In the genomic region with DNA sequence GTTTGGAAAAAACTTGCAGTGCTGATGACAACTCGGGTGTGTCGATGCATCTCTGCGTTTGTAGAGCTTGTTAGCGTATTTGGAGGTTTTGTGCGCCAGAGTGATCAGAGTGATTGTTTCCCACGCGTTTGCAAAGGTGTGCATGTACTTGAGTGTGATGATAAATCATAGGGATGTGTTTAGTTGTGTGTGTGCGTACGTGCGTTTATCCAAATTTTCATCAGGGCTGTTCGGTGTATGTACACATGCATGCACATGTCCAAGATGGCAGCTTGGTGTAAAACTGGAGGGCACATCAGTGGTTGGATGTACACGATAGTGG, we compare ENCODE assay signal across 9 cellular contexts. TPM values are rescaled to one million over a fixed set of nuclear protein-coding genes. Genes with fewer than 3 reads are reported as not detected.
DNase-seq lines count a peak whose midpoint lies in the region; ATAC-seq, FAIRE-seq and TF ChIP-seq lines count a peak whose summit lies in the region.
"Had no signal": no experiment of that assay in that cellular context is flagged by ENCODE, and none has a peak within 500 bp of the region (broad histone marks: within the 10 kb centered on the region; RNA-seq: fewer than 3 reads in every experiment).

No MANE protein-coding gene starts in this region.

- ATAC-seq in SK-N-SH treated with all-trans-retinoic acid at 6 μM for 48 hours (no peak; the same call in 2 of the 3 replicates), GM12878 (no peak), right lobe of liver (no peak), GM18868 (IDR thresholded peaks at IDR 0.05; ENCODE audit: unreplicated experiment) (no peak), GM18502 (IDR thresholded peaks at IDR 0.05; ENCODE audit: poor library complexity, unreplicated experiment) (no peak)

- RAD21 ChIA-PET in GM12878 (lab: Charles Lee; ENCODE audit: unreplicated experiment), result no interaction called here

- TF ChIP-seq EP300 in SK-N-SH (IDR thresholded peaks at IDR 0.05; ENCODE audit: borderline replicate concordance in 1 of 2, low read depth in 1 of 2, low read length in 1 of 2), result no peak
- TF ChIP-seq EP300 in GM12878 (IDR thresholded peaks at IDR 0.05; ENCODE audit: borderline replicate concordance in 1 of 2, control insufficient read depth in 1 of 2, low read depth in 2 of 2, low read length in 2 of 2), result no peak

- SMC1A ChIA-PET in GM12878 (lab: Charles Lee; ENCODE audit: uncharacterized antibody, unreplicated experiment), result interaction anchor here (1.1 to 1.6 kb wide), 2 partner anchors 18 to 104 kb away, joined by 3 to 4 read pairs; no protein-coding TSS in a partner anchor

- no peak for TF ChIP-seq POLR2A in GM12878 (IDR thresholded peaks at IDR 0.05; ENCODE audit: low read depth, low read length)
- no peak for TF ChIP-seq POLR2A in right lobe of liver (IDR thresholded peaks at IDR 0.05)

- H2AFZ ChIP-seq in SK-N-SH (ENCODE audit: low read depth) (peak overlapping the region; percentile 67; the same call in 1 of the 2 replicates), GM12878 (ENCODE audit: control insufficient read depth, low read depth, low read length) (no peak overlapping the region)

- no peaks in the 10 kb centered on the region for H3K9me2 ChIP-seq in SK-N-SH

- TF ChIP-seq RAD21 in SK-N-SH (IDR thresholded peaks at IDR 0.05; ENCODE audit: low read length), result no peak
- no peak for TF ChIP-seq RAD21 in GM12878 (IDR thresholded peaks at IDR 0.05; ENCODE audit: insufficient read depth, low read depth, low read length)

- intact Hi-C loops in GM12878 (cut with micrococcal nuclease; ENCODE audit: unreplicated experiment), result no loop called here
- intact Hi-C loops in right lobe of liver (cut with DNase I), result no loop called here

- H4K20me1 ChIP-seq in SK-N-SH (ENCODE audit: insufficient read depth), result no peaks in the 10 kb centered on the region
- no peaks in the 10 kb centered on the region for H4K20me1 ChIP-seq in GM12878 (ENCODE audit: control insufficient read depth, insufficient read depth)

- POLR2A ChIA-PET in SK-N-SH (lab: Yijun Ruan, JAX) (interaction anchor here (0.8 kb wide), 1 partner anchor 10 kb away, joined by 4 read pairs; no protein-coding TSS in a partner anchor), GM12878 (lab: Charles Lee) (no interaction called here)

- no peak for TF ChIP-seq CTCF in SK-N-SH (IDR thresholded peaks at IDR 0.05)
- no peak for TF ChIP-seq CTCF in GM12878 (IDR thresholded peaks at IDR 0.05 in 2 of 3, conservative IDR thresholded peaks at IDR 0.05 in 1 of 3; ENCODE audit: control insufficient read depth in 2 of 3, extremely low read depth in 1 of 3, insufficient read depth in 1 of 3, low read depth in 3 of 3, low read length in 3 of 3)
- no peak for TF ChIP-seq CTCF in right lobe of liver (IDR thresholded peaks at IDR 0.05)

- BruUV-seq in GM12878 (replicated peaks; lab: Mats Ljungman, UMichigan), result no TSS peak

- H3K4me1 ChIP-seq in SK-N-SH (ENCODE audit: control insufficient read depth in 1 of 2, insufficient read depth in 2 of 2, low read depth in 1 of 2, low read length in 1 of 2) (peaks cover 0 to 10% of the 10 kb centered on the region in 2 experiments; a peak in 1 of 4 replicates), GM12878 (ENCODE audit: control insufficient read depth, insufficient read depth, low read length) (no peaks in the 10 kb centered on the region), right lobe of liver (peaks cover 0 to 8% (median 0%) of the 10 kb centered on the region in 4 donors), stomach smooth muscle (ENCODE audit: control insufficient read depth, insufficient read depth, low read length) (peaks cover 10% of the 10 kb centered on the region)

- H3K9ac ChIP-seq in SK-N-SH (no peak overlapping the region; the same call in 1 of the 2 replicates), GM12878 (ENCODE audit: control insufficient read depth, insufficient read depth, low read length) (no peak overlapping the region), stomach smooth muscle (ENCODE audit: low read length in 2 of 2) (peak overlapping the region in 1 of 2 donors; percentile 64)

- H3K27me3 ChIP-seq in SK-N-SH (ENCODE audit: insufficient read depth), result no peaks in the 10 kb centered on the region; the same call in 1 of the 2 replicates
- peaks cover 2 to 10% of the 10 kb centered on the region in 2 experiments; a peak in 3 of 4 replicates for H3K27me3 ChIP-seq in GM12878 (replicated peaks in 1 of 2; ENCODE audit: control insufficient read depth in 2 of 2, insufficient read depth in 2 of 2, low read length in 1 of 2)
- no peaks in the 10 kb centered on the region for H3K27me3 ChIP-seq in right lobe of liver
- H3K27me3 ChIP-seq in stomach smooth muscle (ENCODE audit: control insufficient read depth in 1 of 2, insufficient read depth in 2 of 2, low read length in 2 of 2), result no peaks in the 10 kb centered on the region

- CTCF ChIA-PET in SK-N-SH (lab: Yijun Ruan, JAX) (interaction anchor here (0.7 to 2.9 kb wide), 9 partner anchors 8 to 349 kb away, joined by 3 to 16 read pairs (median 3); no protein-coding TSS in a partner anchor), GM12878 (lab: Yijun Ruan, JAX) (interaction anchor here (0.5 to 1.5 kb wide), 3 partner anchors 20 to 38 kb away, joined by 3 to 5 read pairs (median 3); no protein-coding TSS in a partner anchor)

- DNase-seq in SK-N-SH (no peak), GM12878 (ENCODE audit: low read depth, low spot score) (no peak), right lobe of liver (no peak)
- no peak for DNase-seq in stimulated activated CD4-positive, alpha-beta T cell treated with anti-CD3 and anti-CD28 coated beads, Interleukin-12 subunit alpha, Interleukin-12 subunit beta, amount 100 ng/mL, for 4 hours

- peak overlapping the region; percentile 59 to 63 for H3K4me3 ChIP-seq in SK-N-SH (ENCODE audit: low read depth in 2 of 2, low read length in 1 of 2)
- H3K4me3 ChIP-seq in GM12878, result no peak overlapping the region; the same call in 1 of the 2 replicates
- H3K4me3 ChIP-seq in right lobe of liver, result peak overlapping the region; percentile 38 to 50 (median 40)
- H3K4me3 ChIP-seq in stomach smooth muscle (ENCODE audit: low read length in 2 of 2), result peak overlapping the region; percentile 66 to 84

- no peaks in the 10 kb centered on the region for H3K79me2 ChIP-seq in SK-N-SH (ENCODE audit: insufficient read depth)
- H3K79me2 ChIP-seq in GM12878 (ENCODE audit: control insufficient read depth, insufficient read depth, low read length), result no peaks in the 10 kb centered on the region

- H3K4me2 ChIP-seq in SK-N-SH, result peak overlapping the region; percentile 69
- H3K4me2 ChIP-seq in GM12878 (ENCODE audit: control insufficient read depth, insufficient read depth), result peak overlapping the region; percentile 84

- in situ Hi-C loops in GM12878 (cut with MboI), result no loop called here

- no peaks in the 10 kb centered on the region for H3K9me3 ChIP-seq in SK-N-SH
- no peaks in the 10 kb centered on the region for H3K9me3 ChIP-seq in GM12878 (replicated peaks; ENCODE audit: control insufficient read depth, insufficient read depth, low read length)
- no peaks in the 10 kb centered on the region for H3K9me3 ChIP-seq in right lobe of liver
- H3K9me3 ChIP-seq in stomach smooth muscle (ENCODE audit: control insufficient read depth in 2 of 2, low read length in 2 of 2), result no peaks in the 10 kb centered on the region

- H3K36me3 ChIP-seq in SK-N-SH (replicated peaks in 1 of 2; ENCODE audit: control insufficient read depth in 1 of 2, insufficient read depth in 2 of 2, low read length in 1 of 2) (no peaks in the 10 kb centered on the region), GM12878 (ENCODE audit: control insufficient read depth in 2 of 2, insufficient read depth in 2 of 2, low read length in 1 of 2) (no peaks in the 10 kb centered on the region), right lobe of liver (no peaks in the 10 kb centered on the region), stomach smooth muscle (ENCODE audit: control insufficient read depth in 2 of 2, insufficient read depth in 2 of 2, low read length in 2 of 2) (no peaks in the 10 kb centered on the region)

- no peak for FAIRE-seq in GM12878 (lab: Jason Lieb, UNC)

- H3K27ac ChIP-seq in SK-N-SH (ENCODE audit: low read depth in 2 of 2, low read length in 1 of 2) (no peak overlapping the region), GM12878 (ENCODE audit: control insufficient read depth, insufficient read depth) (no peak overlapping the region), right lobe of liver (no peak overlapping the region), stomach smooth muscle (ENCODE audit: low read length) (no peak overlapping the region)
- H3K27ac ChIP-seq: 22Rv1 had no signal

- H3F3A ChIP-seq in SK-N-SH (replicated peaks; ENCODE audit: insufficient read depth), result no peaks in the 10 kb centered on the region

- 64% methylated on average over 12 of the region's 12 CpGs for WGBS in SK-N-SH (ENCODE audit: low lambda C conversion rate)
- 83% methylated on average over 12 of the region's 12 CpGs for WGBS in GM12878 (ENCODE audit: insufficient coverage, insufficient replicate concordance, low lambda C conversion rate, missing lambda C conversion rate)
- 53% methylated on average over 12 of the region's 12 CpGs for WGBS in right lobe of liver (ENCODE audit: insufficient coverage, low coverage, low lambda C conversion rate, missing lambda C conversion rate)

RNA-seq across cellular contexts. Expression of a gene that starts 0.2 kb away (rescaled TPM):
- polyA plus RNA-seq in SK-N-SH (2012; rRNA removed) (0.65 and 0.67 TPM in 2 replicates), GM12878 (2011; rRNA removed) (not detected in 2 replicates), GM12878 (2014; fragmentation: Illumina TruSeq; extraction: Trizol) (not detected in 2 replicates), GM12878 (2014; fragmentation: Nextera tagmentation; extraction: Ambion mirVana) (not detected), GM12878 (2014; rRNA removed) (0.09 TPM in 1 of 2 replicates, not detected in the other), GM12878 (2016; fragmentation: Nextera tagmentation; extraction: Ambion mirVana) (not detected)
- 0.22 and 0.54 TPM in 2 replicates for polyA plus RNA-seq in SK-N-SH (2012; cell fraction: cytosol; rRNA removed)
- polyA plus RNA-seq in SK-N-SH (2012; cell fraction: nucleus; rRNA removed), result 0.40 and 0.51 TPM in 2 replicates
- not detected in 2 replicates for total RNA-seq in GM12878 (2013; cell fraction: nucleolus; rRNA removed)
- total RNA-seq in GM12878 (2014; rRNA removed) (not detected in 2 replicates), GM12878 (2014; rRNA removed; fragmentation: Illumina TruSeq; extraction: Trizol) (not detected in 2 replicates), GM12878 (2021) (not detected in 2 replicates), right lobe of liver (under 1 TPM in 4 of 6 experiments, not detected in 2; 0.11 to 0.30 (median 0.15) TPM)
- not detected for polyA plus RNA-seq in GM12878 (2011; ENCODE audit: low read depth)
- not detected in 2 replicates for polyA plus RNA-seq in GM12878 (2011; cell fraction: cytosol; rRNA removed)
- not detected in 2 replicates for polyA plus RNA-seq in GM12878 (2011; cell fraction: nucleus; rRNA removed)
- polyA plus RNA-seq in GM12878 (2012), result not detected in 2 replicates
- not detected in 2 replicates for polyA minus RNA-seq in GM12878 (2011; rRNA and poly(A)+ RNA removed)
- not detected in 2 replicates for polyA minus RNA-seq in GM12878 (2011; cell fraction: cytosol; rRNA and poly(A)+ RNA removed)
- not detected in 2 replicates for polyA minus RNA-seq in GM12878 (2011; cell fraction: nucleus; rRNA and poly(A)+ RNA removed)

RNA-seq across cellular contexts. Expression of a gene that starts 29.2 kb away (rescaled TPM):
- polyA plus RNA-seq in SK-N-SH (2012; rRNA removed) (1.5 and 2.2 TPM in 2 replicates), GM12878 (2011; rRNA removed) (2.9 and 4.7 TPM in 2 replicates), GM12878 (2014; fragmentation: Illumina TruSeq; extraction: Trizol) (1.3 and 2.0 TPM in 2 replicates), GM12878 (2014; fragmentation: Nextera tagmentation; extraction: Ambion mirVana) (1 to 10 TPM; 1.0 to 1.2 TPM), GM12878 (2014; rRNA removed) (1.6 and 1.8 TPM in 2 replicates), GM12878 (2016; fragmentation: Nextera tagmentation; extraction: Ambion mirVana) (1 to 10 TPM; 4.7 to 5.4 TPM)
- 1.7 and 1.8 TPM in 2 replicates for polyA plus RNA-seq in SK-N-SH (2012; cell fraction: cytosol; rRNA removed)
- 2.7 and 5.7 TPM in 2 replicates for polyA plus RNA-seq in SK-N-SH (2012; cell fraction: nucleus; rRNA removed)
- 10.5 and 11.7 TPM in 2 replicates for total RNA-seq in GM12878 (2013; cell fraction: nucleolus; rRNA removed)
- total RNA-seq in GM12878 (2014; rRNA removed) (2.0 and 2.5 TPM in 2 replicates), GM12878 (2014; rRNA removed; fragmentation: Illumina TruSeq; extraction: Trizol) (2.5 and 2.6 TPM in 2 replicates), GM12878 (2021) (2.0 and 2.4 TPM in 2 replicates), right lobe of liver (1 to 10 TPM in 2 of 6 experiments, under 1 TPM in 4; 0.56 to 1.2 (median 0.95) TPM)
- polyA plus RNA-seq in GM12878 (2011; ENCODE audit: low read depth), result 0.21 TPM
- polyA plus RNA-seq in GM12878 (2011; cell fraction: cytosol; rRNA removed), result 0.92 and 1.2 TPM in 2 replicates
- polyA plus RNA-seq in GM12878 (2011; cell fraction: nucleus; rRNA removed), result 1.7 and 2.3 TPM in 2 replicates
- 0.58 and 1.5 TPM in 2 replicates for polyA plus RNA-seq in GM12878 (2012)
- 1.9 and 2.9 TPM in 2 replicates for polyA minus RNA-seq in GM12878 (2011; rRNA and poly(A)+ RNA removed)
- polyA minus RNA-seq in GM12878 (2011; cell fraction: cytosol; rRNA and poly(A)+ RNA removed), result 0.40 and 0.42 TPM in 2 replicates
- 1.9 and 3.1 TPM in 2 replicates for polyA minus RNA-seq in GM12878 (2011; cell fraction: nucleus; rRNA and poly(A)+ RNA removed)

RNA-seq across cellular contexts. Expression of a gene that starts 48.2 kb away (rescaled TPM):
- polyA plus RNA-seq in SK-N-SH (2012; rRNA removed), result 22.3 and 28.3 TPM in 2 replicates
- 38.0 and 59.3 TPM in 2 replicates for polyA plus RNA-seq in SK-N-SH (2012; cell fraction: cytosol; rRNA removed)
- polyA plus RNA-seq in SK-N-SH (2012; cell fraction: nucleus; rRNA removed), result 9.5 and 24.0 TPM in 2 replicates
- total RNA-seq in GM12878 (2013; cell fraction: nucleolus; rRNA removed), result 36.9 and 53.4 TPM in 2 replicates
- total RNA-seq in GM12878 (2014; rRNA removed), result 32.9 and 36.2 TPM in 2 replicates
- total RNA-seq in GM12878 (2014; rRNA removed; fragmentation: Illumina TruSeq; extraction: Trizol), result 51.9 and 56.0 TPM in 2 replicates
- 35.2 and 38.6 TPM in 2 replicates for total RNA-seq in GM12878 (2021)
- 47.3 TPM for polyA plus RNA-seq in GM12878 (2011; ENCODE audit: low read depth)
- polyA plus RNA-seq in GM12878 (2011; rRNA removed), result 52.8 and 77.4 TPM in 2 replicates
- polyA plus RNA-seq in GM12878 (2011; cell fraction: cytosol; rRNA removed), result 12.9 and 15.4 TPM in 2 replicates
- polyA plus RNA-seq in GM12878 (2011; cell fraction: nucleus; rRNA removed), result 30.5 and 31.1 TPM in 2 replicates
- 63.6 and 64.4 TPM in 2 replicates for polyA plus RNA-seq in GM12878 (2012)
- polyA plus RNA-seq in GM12878 (2014; fragmentation: Illumina TruSeq; extraction: Trizol), result 55.2 and 57.7 TPM in 2 replicates
- 10 to 100 TPM; 40.9 to 41.2 TPM for polyA plus RNA-seq in GM12878 (2014; fragmentation: Nextera tagmentation; extraction: Ambion mirVana)
- 32.7 and 35.9 TPM in 2 replicates for polyA plus RNA-seq in GM12878 (2014; rRNA removed)
- polyA plus RNA-seq in GM12878 (2016; fragmentation: Nextera tagmentation; extraction: Ambion mirVana), result 10 to 100 TPM; 53.4 to 54.0 TPM
- 23.0 and 30.4 TPM in 2 replicates for polyA minus RNA-seq in GM12878 (2011; rRNA and poly(A)+ RNA removed)
- polyA minus RNA-seq in GM12878 (2011; cell fraction: cytosol; rRNA and poly(A)+ RNA removed), result 8.7 and 16.0 TPM in 2 replicates
- 13.4 and 20.5 TPM in 2 replicates for polyA minus RNA-seq in GM12878 (2011; cell fraction: nucleus; rRNA and poly(A)+ RNA removed)
- total RNA-seq in right lobe of liver, result 10 to 100 TPM; 11.6 to 19.4 (median 17.0) TPM

RNA-seq across cellular contexts. Expression of a gene that starts 51.0 kb away (rescaled TPM):
- 221 and 279 TPM in 2 replicates for polyA plus RNA-seq in SK-N-SH (2012; rRNA removed)
- 275 and 326 TPM in 2 replicates for polyA plus RNA-seq in SK-N-SH (2012; cell fraction: cytosol; rRNA removed)
- polyA plus RNA-seq in SK-N-SH (2012; cell fraction: nucleus; rRNA removed), result 88.1 and 137 TPM in 2 replicates
- 68.9 and 70.9 TPM in 2 replicates for total RNA-seq in GM12878 (2013; cell fraction: nucleolus; rRNA removed)
- 234 and 273 TPM in 2 replicates for total RNA-seq in GM12878 (2014; rRNA removed)
- total RNA-seq in GM12878 (2014; rRNA removed; fragmentation: Illumina TruSeq; extraction: Trizol), result 301 TPM in 2 replicates
- total RNA-seq in GM12878 (2021), result 154 and 168 TPM in 2 replicates
- polyA plus RNA-seq in GM12878 (2011; ENCODE audit: low read depth), result 244 TPM
- 322 and 441 TPM in 2 replicates for polyA plus RNA-seq in GM12878 (2011; rRNA removed)
- 515 and 857 TPM in 2 replicates for polyA plus RNA-seq in GM12878 (2011; cell fraction: cytosol; rRNA removed)
- polyA plus RNA-seq in GM12878 (2011; cell fraction: nucleus; rRNA removed), result 224 and 286 TPM in 2 replicates
- 111 and 166 TPM in 2 replicates for polyA plus RNA-seq in GM12878 (2012)
- polyA plus RNA-seq in GM12878 (2014; fragmentation: Illumina TruSeq; extraction: Trizol), result 609 and 993 TPM in 2 replicates
- 1,000 to 10,000 TPM in 1 of 2 experiments, 100 to 1,000 TPM in 1; 946 to 1,033 TPM for polyA plus RNA-seq in GM12878 (2014; fragmentation: Nextera tagmentation; extraction: Ambion mirVana)
- 230 and 381 TPM in 2 replicates for polyA plus RNA-seq in GM12878 (2014; rRNA removed)
- 100 to 1,000 TPM; 372 to 407 TPM for polyA plus RNA-seq in GM12878 (2016; fragmentation: Nextera tagmentation; extraction: Ambion mirVana)
- 99.0 and 141 TPM in 2 replicates for polyA minus RNA-seq in GM12878 (2011; rRNA and poly(A)+ RNA removed)
- polyA minus RNA-seq in GM12878 (2011; cell fraction: cytosol; rRNA and poly(A)+ RNA removed), result 31.5 and 38.2 TPM in 2 replicates
- 38.2 and 46.3 TPM in 2 replicates for polyA minus RNA-seq in GM12878 (2011; cell fraction: nucleus; rRNA and poly(A)+ RNA removed)
- total RNA-seq in right lobe of liver, result 1 to 10 TPM in 3 of 6 experiments, under 1 TPM in 3; 0.51 to 5.9 (median 2.6) TPM

RNA-seq across cellular contexts. Expression of a gene that starts 58.3 kb away (rescaled TPM):
- polyA plus RNA-seq in SK-N-SH (2012; rRNA removed) (6.6 and 7.1 TPM in 2 replicates), GM12878 (2011; rRNA removed) (0.19 and 0.20 TPM in 2 replicates), GM12878 (2014; fragmentation: Illumina TruSeq; extraction: Trizol) (not detected in 2 replicates), GM12878 (2014; fragmentation: Nextera tagmentation; extraction: Ambion mirVana) (not detected), GM12878 (2014; rRNA removed) (not detected in 2 replicates), GM12878 (2016; fragmentation: Nextera tagmentation; extraction: Ambion mirVana) (under 1 TPM in 1 of 2 experiments, not detected in 1; 0.09 TPM)
- polyA plus RNA-seq in SK-N-SH (2012; cell fraction: cytosol; rRNA removed), result 4.7 and 5.3 TPM in 2 replicates
- polyA plus RNA-seq in SK-N-SH (2012; cell fraction: nucleus; rRNA removed), result 5.2 and 5.7 TPM in 2 replicates
- 0.19 TPM in 1 of 2 replicates, not detected in the other for total RNA-seq in GM12878 (2013; cell fraction: nucleolus; rRNA removed)
- total RNA-seq in GM12878 (2014; rRNA removed) (not detected in 2 replicates), GM12878 (2014; rRNA removed; fragmentation: Illumina TruSeq; extraction: Trizol) (not detected in 2 replicates), GM12878 (2021) (0.08 and 0.10 TPM in 2 replicates), right lobe of liver (under 1 TPM; 0.19 to 0.79 (median 0.44) TPM)
- 0.08 TPM for polyA plus RNA-seq in GM12878 (2011; ENCODE audit: low read depth)
- 0.22 and 0.47 TPM in 2 replicates for polyA plus RNA-seq in GM12878 (2011; cell fraction: cytosol; rRNA removed)
- polyA plus RNA-seq in GM12878 (2011; cell fraction: nucleus; rRNA removed), result 0.29 and 0.49 TPM in 2 replicates
- polyA plus RNA-seq in GM12878 (2012), result 0.11 TPM in 1 of 2 replicates, not detected in the other
- 0.29 and 0.41 TPM in 2 replicates for polyA minus RNA-seq in GM12878 (2011; rRNA and poly(A)+ RNA removed)
- not detected in 2 replicates for polyA minus RNA-seq in GM12878 (2011; cell fraction: cytosol; rRNA and poly(A)+ RNA removed)
- 0.24 and 0.38 TPM in 2 replicates for polyA minus RNA-seq in GM12878 (2011; cell fraction: nucleus; rRNA and poly(A)+ RNA removed)
